Comparison of ENCODE assay signal across 7 cellular contexts in the genomic region with DNA sequence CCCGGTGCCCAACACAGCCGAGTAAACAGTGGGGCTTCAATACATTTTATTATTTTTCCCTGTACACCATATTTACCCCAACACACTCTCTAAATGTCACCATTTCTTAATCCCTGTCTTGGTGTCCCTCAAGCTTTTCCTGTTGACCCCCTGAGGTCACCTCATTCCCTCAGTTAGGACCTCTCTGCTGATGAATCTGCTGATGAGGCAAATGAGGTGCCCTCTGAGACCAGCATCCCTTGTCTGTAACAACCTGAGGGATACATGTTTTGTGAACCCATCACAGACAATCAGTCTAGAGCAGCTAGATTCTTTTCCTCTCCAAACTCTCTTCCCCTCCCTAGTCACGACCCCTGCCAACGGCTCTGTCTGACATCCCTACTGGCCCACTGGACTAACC.
"Had no signal": no experiment of that assay in that cellular context is flagged by ENCODE, and none has a peak within 500 bp of the region (broad histone marks: within the 10 kb centered on the region; RNA-seq: fewer than 3 reads in every experiment).

No MANE protein-coding gene starts in this region.

- H3K4me2 ChIP-seq: GM23338 had no signal

- ATAC-seq: GM23338 had no signal

- DNase-seq: H9, HCEC 1CT, KBM-7 had no signal

- H3K4me3 ChIP-seq: GM23338 had no signal

- FAIRE-seq: H1, H54, HTR-8/SVneo had no signal

- H2AFZ ChIP-seq: GM23338 had no signal
